33 cellular contexts compared by ENCODE assay signal in the genomic region with DNA sequence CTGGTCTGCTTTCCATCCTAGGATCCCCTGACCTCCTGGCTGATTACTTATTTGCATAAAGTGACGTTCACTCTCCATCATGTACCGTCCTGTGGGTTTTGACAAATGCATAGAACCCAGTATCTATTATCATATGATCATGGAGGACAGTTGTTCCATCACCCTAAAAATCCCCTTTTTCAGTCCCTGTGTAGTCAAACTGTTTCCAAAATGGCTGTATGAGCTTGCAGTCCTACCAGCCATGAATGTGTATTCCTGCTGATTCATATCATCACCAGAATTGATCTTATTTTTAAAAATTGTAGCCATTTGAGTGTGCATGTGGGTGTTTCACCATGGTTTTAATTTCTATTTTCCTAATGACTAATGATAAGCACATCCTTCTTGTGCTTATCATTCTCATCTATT.
DNase-seq lines count a peak whose midpoint lies in the region; ATAC-seq, FAIRE-seq and TF ChIP-seq lines count a peak whose summit lies in the region.
"Had no signal": no experiment of that assay in that cellular context is flagged by ENCODE, and none has a peak within 500 bp of the region (broad histone marks: within the 10 kb centered on the region; RNA-seq: fewer than 3 reads in every experiment).

No MANE protein-coding gene starts in this region.

- H3K27ac ChIP-seq in OCI-LY3 (ENCODE audit: low read length) = no peak overlapping the region
- H3K27ac ChIP-seq in epithelial cell of prostate = peak overlapping the region; percentile 10
- H3K27ac ChIP-seq: BLaER1, esophagus squamous epithelium, heart right ventricle, pancreas, right atrium auricular region, WERI-Rb-1 had no signal

- no peak overlapping the region for H3K4me3 Mint-ChIP-seq in activated T-cell treated with anti-CD3 and anti-CD28 coated beads, Interleukin-2, amount 50 U/mL, for 24 hours

- H2AFZ ChIP-seq in OCI-LY3 (ENCODE audit: low read depth, low read length) = no peak overlapping the region

- H3K36me3 ChIP-seq in OCI-LY3 (replicated peaks; ENCODE audit: low read depth, low read length) = no peaks in the 10 kb centered on the region
- H3K36me3 ChIP-seq: BLaER1, esophagus squamous epithelium, heart right ventricle, pancreas, right atrium auricular region, WERI-Rb-1 had no signal

- ATAC-seq in HG02970 (IDR thresholded peaks at IDR 0.05; ENCODE audit: low FRiP score, unreplicated experiment) (no peak), HG03139 (IDR thresholded peaks at IDR 0.05; ENCODE audit: unreplicated experiment) (no peak)
- ATAC-seq: heart right ventricle, K562, mucosa of descending colon, pancreas had no signal

- TF ChIP-seq CTCF in OCI-LY3 (IDR thresholded peaks at IDR 0.05; ENCODE audit: low read depth, low read length) = no peak

- no peaks in the 10 kb centered on the region for H3K79me2 ChIP-seq in OCI-LY3 (ENCODE audit: low read length)

- peaks cover 14% of the 10 kb centered on the region for H3K4me1 ChIP-seq in OCI-LY3 (ENCODE audit: low read length)
- H3K4me1 ChIP-seq: heart right ventricle, pancreas, right atrium auricular region had no signal

- no peak for DNase-seq in activated T-cell treated with anti-CD3 and anti-CD28 coated beads, Interleukin-2, amount 50 U/mL, for 24 hours
- no peak for DNase-seq in activated T-cell treated with anti-CD3 and anti-CD28 coated beads, Interleukin-2, amount 50 U/mL, for 48 hours
- no peak for DNase-seq in GM12891 (ENCODE audit: insufficient read length, low spot score)
- DNase-seq in epithelial cell of prostate (ENCODE audit: low read depth, low spot score) = no peak
- no peak for DNase-seq in GDM1 (lab: John Stamatoyannopoulos, UW)
- DNase-seq: central memory CD4-positive, alpha-beta T cell; dermis blood vessel endothelial cell; DMS53; esophagus squamous epithelium; foreskin melanocyte; GF-D8; H7; heart right ventricle; mucosa of descending colon; NCI-H1417; NCI-H2029 treated with DMSO at 0.1 percent for 48 hours; NCI-H526 treated with DMSO at 0.1 percent for 48 hours; pancreas; SIG-M5; stimulated activated CD4-positive, alpha-beta T cell treated with anti-CD3 and anti-CD28 coated beads, Interleukin-2, amount 100 ng/mL, for 24 hours; SW 1271; T1000; WERI-Rb-1 had no signal

- peak overlapping the region; percentile 59 for H3K27ac Mint-ChIP-seq in activated T-cell treated with anti-CD3 and anti-CD28 coated beads, Interleukin-2, amount 50 U/mL, for 24 hours

- H4K20me1 ChIP-seq in OCI-LY3 (ENCODE audit: insufficient read depth, low read length) = no peaks in the 10 kb centered on the region
- H4K20me1 ChIP-seq: BLaER1 had no signal

- TF ChIP-seq POLR2A in GM12891 (IDR thresholded peaks at IDR 0.05; ENCODE audit: low read depth, low read length) = no peak

- peaks cover 15% of the 10 kb centered on the region for H3K4me1 Mint-ChIP-seq in activated T-cell treated with anti-CD3 and anti-CD28 coated beads, Interleukin-2, amount 50 U/mL, for 24 hours (ENCODE audit: low read depth)

- H3K4me3 ChIP-seq in OCI-LY3 (ENCODE audit: low read length) = no peak overlapping the region
- H3K4me3 ChIP-seq: BLaER1, esophagus squamous epithelium, heart right ventricle, K562, lung, mucosa of descending colon, pancreas, right atrium auricular region, smooth muscle cell had no signal

- no peak overlapping the region for H3K9ac ChIP-seq in OCI-LY3 (ENCODE audit: low read length)
- H3K9ac ChIP-seq: BLaER1 had no signal

- no peaks in the 10 kb centered on the region for H3K9me3 ChIP-seq in OCI-LY3 (ENCODE audit: insufficient read depth, low read length)
- H3K9me3 ChIP-seq: BLaER1, esophagus squamous epithelium, heart right ventricle, mucosa of descending colon, pancreas, right atrium auricular region had no signal

- H3K36me3 Mint-ChIP-seq in activated T-cell treated with anti-CD3 and anti-CD28 coated beads, Interleukin-2, amount 50 U/mL, for 24 hours (ENCODE audit: low read depth) = no peaks in the 10 kb centered on the region

- peak overlapping the region; percentile 31 for H3K4me2 ChIP-seq in OCI-LY3 (ENCODE audit: low read length)
- H3K4me2 ChIP-seq: BLaER1, smooth muscle cell had no signal

- peaks cover 38% of the 10 kb centered on the region for H3K27me3 Mint-ChIP-seq in activated T-cell treated with anti-CD3 and anti-CD28 coated beads, Interleukin-2, amount 50 U/mL, for 24 hours

- FAIRE-seq in GM12891 (lab: Jason Lieb, UNC) = no peak
- FAIRE-seq: HTR-8/SVneo, K562, pancreas, RCC 7860 had no signal

- peaks cover 13% of the 10 kb centered on the region for H3K27me3 ChIP-seq in OCI-LY3 (ENCODE audit: low read depth, low read length)
- H3K27me3 ChIP-seq: BLaER1, right atrium auricular region had no signal

- H3K9me3 Mint-ChIP-seq in activated T-cell treated with anti-CD3 and anti-CD28 coated beads, Interleukin-2, amount 50 U/mL, for 24 hours = no peaks in the 10 kb centered on the region

TF ChIP-seq in GM12891, 5 proteins besides CTCF, POLR2A, EP300 and RAD21:
- TF ChIP-seq POU2F2 (IDR thresholded peaks at IDR 0.05; ENCODE audit: low read depth, low read length) (peak; percentile 83), SPI1 (IDR thresholded peaks at IDR 0.05; ENCODE audit: low read depth, low read length) (no peak)
